2 cellular contexts compared by ENCODE assay signal in the genomic region with DNA sequence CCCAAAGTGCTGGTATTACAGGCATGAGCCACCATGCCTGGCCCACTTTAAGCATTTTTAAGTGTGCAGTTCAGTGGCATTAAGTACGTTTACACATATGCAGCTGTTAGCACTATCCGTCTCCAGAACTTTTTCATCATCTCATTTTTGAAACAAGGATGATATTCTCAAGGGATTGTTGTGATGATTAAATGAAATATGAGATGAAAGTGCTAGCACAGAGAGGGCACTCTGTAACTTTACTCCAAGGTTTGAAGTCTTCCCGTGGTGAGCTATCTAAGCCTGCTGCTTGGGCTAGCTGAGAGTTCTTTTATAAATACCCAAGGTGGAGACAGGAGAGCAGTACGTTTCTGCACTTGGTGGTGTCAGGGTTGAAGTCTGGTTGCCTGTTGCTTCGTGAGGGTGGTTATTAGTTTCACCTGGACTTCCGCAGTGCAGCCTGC.
TF ChIP-seq lines count a peak whose summit lies in the region.

No MANE protein-coding gene starts in this region.

TF ChIP-seq in GM23338, 12 proteins besides CTCF, POLR2A, EP300 and RAD21:
- TF ChIP-seq EZH2 (IDR thresholded peaks at IDR 0.05; ENCODE audit: low read depth, unreplicated experiment) = no peak
TF ChIP-seq in GM23338: peak in this region for 0.

TF ChIP-seq in K562, 482 proteins besides CTCF, POLR2A, EP300 and RAD21:
- TF ChIP-seq ZKSCAN3 (CRISPR knock-in tag; IDR thresholded peaks at IDR 0.05) = no peak
- no peak for TF ChIP-seq ZNF780A (CRISPR knock-in tag; IDR thresholded peaks at IDR 0.05)
- TF ChIP-seq, protein P1, sequence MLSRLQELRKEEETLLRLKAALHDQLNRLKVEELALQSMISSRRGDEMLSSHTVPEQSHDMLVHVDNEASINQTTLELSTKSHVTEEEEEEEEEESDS (CRISPR knock-in tag; IDR thresholded peaks at IDR 0.05) = no peak
- TF ChIP-seq ELF1 (tag; IDR thresholded peaks at IDR 0.05) = no peak
- TF ChIP-seq ELF4 (CRISPR knock-in tag; IDR thresholded peaks at IDR 0.05) = no peak
- TF ChIP-seq, protein P2, sequence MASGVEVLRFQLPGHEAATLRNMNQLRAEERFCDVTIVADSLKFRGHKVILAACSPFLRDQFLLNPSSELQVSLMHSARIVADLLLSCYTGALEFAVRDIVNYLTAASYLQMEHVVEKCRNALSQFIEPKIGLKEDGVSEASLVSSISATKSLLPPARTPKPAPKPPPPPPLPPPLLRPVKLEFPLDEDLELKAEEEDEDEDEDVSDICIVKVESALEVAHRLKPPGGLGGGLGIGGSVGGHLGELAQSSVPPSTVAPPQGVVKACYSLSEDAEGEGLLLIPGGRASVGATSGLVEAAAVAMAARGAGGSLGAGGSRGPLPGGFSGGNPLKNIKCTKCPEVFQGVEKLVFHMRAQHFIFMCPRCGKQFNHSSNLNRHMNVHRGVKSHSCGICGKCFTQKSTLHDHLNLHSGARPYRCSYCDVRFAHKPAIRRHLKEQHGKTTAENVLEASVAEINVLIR (CRISPR knock-in tag; IDR thresholded peaks at IDR 0.05) = no peak
- no peak for TF ChIP-seq XRCC4 (IDR thresholded peaks at IDR 0.05; ENCODE audit: extremely low read depth, insufficient read depth, insufficient read length)
- TF ChIP-seq ZNF57 (CRISPR knock-in tag; IDR thresholded peaks at IDR 0.05) = no peak
- no peak for TF ChIP-seq THRAP3 (IDR thresholded peaks at IDR 0.05; ENCODE audit: borderline replicate concordance)
- TF ChIP-seq, protein P3, sequence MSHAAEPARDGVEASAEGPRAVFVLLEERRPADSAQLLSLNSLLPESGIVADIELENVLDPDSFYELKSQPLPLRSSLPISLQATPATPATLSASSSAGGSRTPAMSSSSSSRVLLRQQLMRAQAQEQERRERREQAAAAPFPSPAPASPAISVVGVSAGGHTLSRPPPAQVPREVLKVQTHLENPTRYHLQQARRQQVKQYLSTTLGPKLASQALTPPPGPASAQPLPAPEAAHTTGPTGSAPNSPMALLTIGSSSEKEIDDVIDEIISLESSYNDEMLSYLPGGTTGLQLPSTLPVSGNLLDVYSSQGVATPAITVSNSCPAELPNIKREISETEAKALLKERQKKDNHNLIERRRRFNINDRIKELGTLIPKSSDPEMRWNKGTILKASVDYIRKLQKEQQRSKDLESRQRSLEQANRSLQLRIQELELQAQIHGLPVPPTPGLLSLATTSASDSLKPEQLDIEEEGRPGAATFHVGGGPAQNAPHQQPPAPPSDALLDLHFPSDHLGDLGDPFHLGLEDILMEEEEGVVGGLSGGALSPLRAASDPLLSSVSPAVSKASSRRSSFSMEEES (CRISPR knock-in tag; IDR thresholded peaks at IDR 0.05) = no peak
- TF ChIP-seq, protein P4, sequence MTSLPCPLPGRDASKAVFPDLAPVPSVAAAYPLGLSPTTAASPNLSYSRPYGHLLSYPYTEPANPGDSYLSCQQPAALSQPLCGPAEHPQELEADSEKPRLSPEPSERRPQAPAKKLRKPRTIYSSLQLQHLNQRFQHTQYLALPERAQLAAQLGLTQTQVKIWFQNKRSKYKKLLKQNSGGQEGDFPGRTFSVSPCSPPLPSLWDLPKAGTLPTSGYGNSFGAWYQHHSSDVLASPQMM (CRISPR knock-in tag; IDR thresholded peaks at IDR 0.05) = no peak
- no peak for TF ChIP-seq ZBTB1 (CRISPR knock-in tag; IDR thresholded peaks at IDR 0.05; ENCODE audit: borderline replicate concordance, low read depth)
- TF ChIP-seq, protein P5, sequence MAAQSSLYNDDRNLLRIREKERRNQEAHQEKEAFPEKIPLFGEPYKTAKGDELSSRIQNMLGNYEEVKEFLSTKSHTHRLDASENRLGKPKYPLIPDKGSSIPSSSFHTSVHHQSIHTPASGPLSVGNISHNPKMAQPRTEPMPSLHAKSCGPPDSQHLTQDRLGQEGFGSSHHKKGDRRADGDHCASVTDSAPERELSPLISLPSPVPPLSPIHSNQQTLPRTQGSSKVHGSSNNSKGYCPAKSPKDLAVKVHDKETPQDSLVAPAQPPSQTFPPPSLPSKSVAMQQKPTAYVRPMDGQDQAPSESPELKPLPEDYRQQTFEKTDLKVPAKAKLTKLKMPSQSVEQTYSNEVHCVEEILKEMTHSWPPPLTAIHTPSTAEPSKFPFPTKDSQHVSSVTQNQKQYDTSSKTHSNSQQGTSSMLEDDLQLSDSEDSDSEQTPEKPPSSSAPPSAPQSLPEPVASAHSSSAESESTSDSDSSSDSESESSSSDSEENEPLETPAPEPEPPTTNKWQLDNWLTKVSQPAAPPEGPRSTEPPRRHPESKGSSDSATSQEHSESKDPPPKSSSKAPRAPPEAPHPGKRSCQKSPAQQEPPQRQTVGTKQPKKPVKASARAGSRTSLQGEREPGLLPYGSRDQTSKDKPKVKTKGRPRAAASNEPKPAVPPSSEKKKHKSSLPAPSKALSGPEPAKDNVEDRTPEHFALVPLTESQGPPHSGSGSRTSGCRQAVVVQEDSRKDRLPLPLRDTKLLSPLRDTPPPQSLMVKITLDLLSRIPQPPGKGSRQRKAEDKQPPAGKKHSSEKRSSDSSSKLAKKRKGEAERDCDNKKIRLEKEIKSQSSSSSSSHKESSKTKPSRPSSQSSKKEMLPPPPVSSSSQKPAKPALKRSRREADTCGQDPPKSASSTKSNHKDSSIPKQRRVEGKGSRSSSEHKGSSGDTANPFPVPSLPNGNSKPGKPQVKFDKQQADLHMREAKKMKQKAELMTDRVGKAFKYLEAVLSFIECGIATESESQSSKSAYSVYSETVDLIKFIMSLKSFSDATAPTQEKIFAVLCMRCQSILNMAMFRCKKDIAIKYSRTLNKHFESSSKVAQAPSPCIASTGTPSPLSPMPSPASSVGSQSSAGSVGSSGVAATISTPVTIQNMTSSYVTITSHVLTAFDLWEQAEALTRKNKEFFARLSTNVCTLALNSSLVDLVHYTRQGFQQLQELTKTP (IDR thresholded peaks at IDR 0.05; ENCODE audit: low read depth in 1 of 2, partially characterized antibody in 2 of 2) = no peak
- TF ChIP-seq, protein P6, sequence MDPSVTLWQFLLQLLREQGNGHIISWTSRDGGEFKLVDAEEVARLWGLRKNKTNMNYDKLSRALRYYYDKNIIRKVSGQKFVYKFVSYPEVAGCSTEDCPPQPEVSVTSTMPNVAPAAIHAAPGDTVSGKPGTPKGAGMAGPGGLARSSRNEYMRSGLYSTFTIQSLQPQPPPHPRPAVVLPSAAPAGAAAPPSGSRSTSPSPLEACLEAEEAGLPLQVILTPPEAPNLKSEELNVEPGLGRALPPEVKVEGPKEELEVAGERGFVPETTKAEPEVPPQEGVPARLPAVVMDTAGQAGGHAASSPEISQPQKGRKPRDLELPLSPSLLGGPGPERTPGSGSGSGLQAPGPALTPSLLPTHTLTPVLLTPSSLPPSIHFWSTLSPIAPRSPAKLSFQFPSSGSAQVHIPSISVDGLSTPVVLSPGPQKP (CRISPR knock-in tag; IDR thresholded peaks at IDR 0.05) = no peak
- no peak for TF ChIP-seq ZNF507 (tag; conservative IDR thresholded peaks at IDR 0.05)
- TF ChIP-seq ILK (tag; IDR thresholded peaks at IDR 0.05; ENCODE audit: borderline replicate concordance, low read depth) = no peak
- no peak for TF ChIP-seq ZFP36 (IDR thresholded peaks at IDR 0.05; ENCODE audit: low read depth, low read length, partially characterized antibody)
- no peak for TF ChIP-seq SMARCA5 (IDR thresholded peaks at IDR 0.05)
- TF ChIP-seq, protein P7, sequence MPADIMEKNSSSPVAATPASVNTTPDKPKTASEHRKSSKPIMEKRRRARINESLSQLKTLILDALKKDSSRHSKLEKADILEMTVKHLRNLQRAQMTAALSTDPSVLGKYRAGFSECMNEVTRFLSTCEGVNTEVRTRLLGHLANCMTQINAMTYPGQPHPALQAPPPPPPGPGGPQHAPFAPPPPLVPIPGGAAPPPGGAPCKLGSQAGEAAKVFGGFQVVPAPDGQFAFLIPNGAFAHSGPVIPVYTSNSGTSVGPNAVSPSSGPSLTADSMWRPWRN (IDR thresholded peaks at IDR 0.05; ENCODE audit: low read depth) = no peak
- TF ChIP-seq, protein P8, sequence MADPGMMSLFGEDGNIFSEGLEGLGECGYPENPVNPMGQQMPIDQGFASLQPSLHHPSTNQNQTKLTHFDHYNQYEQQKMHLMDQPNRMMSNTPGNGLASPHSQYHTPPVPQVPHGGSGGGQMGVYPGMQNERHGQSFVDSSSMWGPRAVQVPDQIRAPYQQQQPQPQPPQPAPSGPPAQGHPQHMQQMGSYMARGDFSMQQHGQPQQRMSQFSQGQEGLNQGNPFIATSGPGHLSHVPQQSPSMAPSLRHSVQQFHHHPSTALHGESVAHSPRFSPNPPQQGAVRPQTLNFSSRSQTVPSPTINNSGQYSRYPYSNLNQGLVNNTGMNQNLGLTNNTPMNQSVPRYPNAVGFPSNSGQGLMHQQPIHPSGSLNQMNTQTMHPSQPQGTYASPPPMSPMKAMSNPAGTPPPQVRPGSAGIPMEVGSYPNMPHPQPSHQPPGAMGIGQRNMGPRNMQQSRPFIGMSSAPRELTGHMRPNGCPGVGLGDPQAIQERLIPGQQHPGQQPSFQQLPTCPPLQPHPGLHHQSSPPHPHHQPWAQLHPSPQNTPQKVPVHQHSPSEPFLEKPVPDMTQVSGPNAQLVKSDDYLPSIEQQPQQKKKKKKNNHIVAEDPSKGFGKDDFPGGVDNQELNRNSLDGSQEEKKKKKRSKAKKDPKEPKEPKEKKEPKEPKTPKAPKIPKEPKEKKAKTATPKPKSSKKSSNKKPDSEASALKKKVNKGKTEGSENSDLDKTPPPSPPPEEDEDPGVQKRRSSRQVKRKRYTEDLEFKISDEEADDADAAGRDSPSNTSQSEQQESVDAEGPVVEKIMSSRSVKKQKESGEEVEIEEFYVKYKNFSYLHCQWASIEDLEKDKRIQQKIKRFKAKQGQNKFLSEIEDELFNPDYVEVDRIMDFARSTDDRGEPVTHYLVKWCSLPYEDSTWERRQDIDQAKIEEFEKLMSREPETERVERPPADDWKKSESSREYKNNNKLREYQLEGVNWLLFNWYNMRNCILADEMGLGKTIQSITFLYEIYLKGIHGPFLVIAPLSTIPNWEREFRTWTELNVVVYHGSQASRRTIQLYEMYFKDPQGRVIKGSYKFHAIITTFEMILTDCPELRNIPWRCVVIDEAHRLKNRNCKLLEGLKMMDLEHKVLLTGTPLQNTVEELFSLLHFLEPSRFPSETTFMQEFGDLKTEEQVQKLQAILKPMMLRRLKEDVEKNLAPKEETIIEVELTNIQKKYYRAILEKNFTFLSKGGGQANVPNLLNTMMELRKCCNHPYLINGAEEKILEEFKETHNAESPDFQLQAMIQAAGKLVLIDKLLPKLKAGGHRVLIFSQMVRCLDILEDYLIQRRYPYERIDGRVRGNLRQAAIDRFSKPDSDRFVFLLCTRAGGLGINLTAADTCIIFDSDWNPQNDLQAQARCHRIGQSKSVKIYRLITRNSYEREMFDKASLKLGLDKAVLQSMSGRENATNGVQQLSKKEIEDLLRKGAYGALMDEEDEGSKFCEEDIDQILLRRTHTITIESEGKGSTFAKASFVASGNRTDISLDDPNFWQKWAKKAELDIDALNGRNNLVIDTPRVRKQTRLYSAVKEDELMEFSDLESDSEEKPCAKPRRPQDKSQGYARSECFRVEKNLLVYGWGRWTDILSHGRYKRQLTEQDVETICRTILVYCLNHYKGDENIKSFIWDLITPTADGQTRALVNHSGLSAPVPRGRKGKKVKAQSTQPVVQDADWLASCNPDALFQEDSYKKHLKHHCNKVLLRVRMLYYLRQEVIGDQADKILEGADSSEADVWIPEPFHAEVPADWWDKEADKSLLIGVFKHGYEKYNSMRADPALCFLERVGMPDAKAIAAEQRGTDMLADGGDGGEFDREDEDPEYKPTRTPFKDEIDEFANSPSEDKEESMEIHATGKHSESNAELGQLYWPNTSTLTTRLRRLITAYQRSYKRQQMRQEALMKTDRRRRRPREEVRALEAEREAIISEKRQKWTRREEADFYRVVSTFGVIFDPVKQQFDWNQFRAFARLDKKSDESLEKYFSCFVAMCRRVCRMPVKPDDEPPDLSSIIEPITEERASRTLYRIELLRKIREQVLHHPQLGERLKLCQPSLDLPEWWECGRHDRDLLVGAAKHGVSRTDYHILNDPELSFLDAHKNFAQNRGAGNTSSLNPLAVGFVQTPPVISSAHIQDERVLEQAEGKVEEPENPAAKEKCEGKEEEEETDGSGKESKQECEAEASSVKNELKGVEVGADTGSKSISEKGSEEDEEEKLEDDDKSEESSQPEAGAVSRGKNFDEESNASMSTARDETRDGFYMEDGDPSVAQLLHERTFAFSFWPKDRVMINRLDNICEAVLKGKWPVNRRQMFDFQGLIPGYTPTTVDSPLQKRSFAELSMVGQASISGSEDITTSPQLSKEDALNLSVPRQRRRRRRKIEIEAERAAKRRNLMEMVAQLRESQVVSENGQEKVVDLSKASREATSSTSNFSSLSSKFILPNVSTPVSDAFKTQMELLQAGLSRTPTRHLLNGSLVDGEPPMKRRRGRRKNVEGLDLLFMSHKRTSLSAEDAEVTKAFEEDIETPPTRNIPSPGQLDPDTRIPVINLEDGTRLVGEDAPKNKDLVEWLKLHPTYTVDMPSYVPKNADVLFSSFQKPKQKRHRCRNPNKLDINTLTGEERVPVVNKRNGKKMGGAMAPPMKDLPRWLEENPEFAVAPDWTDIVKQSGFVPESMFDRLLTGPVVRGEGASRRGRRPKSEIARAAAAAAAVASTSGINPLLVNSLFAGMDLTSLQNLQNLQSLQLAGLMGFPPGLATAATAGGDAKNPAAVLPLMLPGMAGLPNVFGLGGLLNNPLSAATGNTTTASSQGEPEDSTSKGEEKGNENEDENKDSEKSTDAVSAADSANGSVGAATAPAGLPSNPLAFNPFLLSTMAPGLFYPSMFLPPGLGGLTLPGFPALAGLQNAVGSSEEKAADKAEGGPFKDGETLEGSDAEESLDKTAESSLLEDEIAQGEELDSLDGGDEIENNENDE (IDR thresholded peaks at IDR 0.05; ENCODE audit: low read depth, low read length) = no peak
